Comparison of ENCODE assay signal across 24 cellular contexts in the genomic region with DNA sequence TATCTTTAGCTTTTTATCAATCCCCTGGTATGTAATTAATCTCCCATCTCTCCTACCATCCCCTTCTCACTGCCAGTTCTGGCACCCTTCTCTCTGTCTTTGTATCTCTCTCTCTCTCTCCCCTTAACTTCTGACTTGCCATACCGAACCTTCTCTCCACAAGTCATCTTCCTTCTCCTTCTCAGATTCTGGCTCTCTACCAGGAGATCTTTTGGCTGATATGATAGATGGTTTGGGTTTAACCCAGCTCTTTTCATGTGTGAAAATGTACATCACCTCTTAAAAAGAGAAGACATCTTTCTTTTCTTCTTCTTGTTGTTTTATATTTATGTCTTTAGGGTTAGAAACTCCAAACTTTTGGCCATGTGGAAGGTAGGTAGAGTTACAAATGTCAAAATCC.
"Had no signal": no experiment of that assay in that cellular context is flagged by ENCODE, and none has a peak within 500 bp of the region (broad histone marks: within the 10 kb centered on the region; RNA-seq: fewer than 3 reads in every experiment).

No MANE protein-coding gene starts in this region.

- DNase-seq: activated CD4-positive, alpha-beta memory T cell treated with anti-CD3 and anti-CD28 coated beads, Interleukin-2, amount 10 ng/mL, durations not matched to agents 7 days and 5 days; activated CD4-positive, alpha-beta T cell treated with anti-CD3 and anti-CD28 coated beads for 36 hours; activated CD4-positive, alpha-beta T cell treated with anti-CD3 and anti-CD28 coated beads, Interleukin-2, amount 50 U/mL, for 1 hour; activated gamma-delta T cell treated with Interleukin-2 at 50 U/mL for 16 hours; activated naive CD4-positive, alpha-beta T cell treated with anti-CD3 and anti-CD28 coated beads, Interleukin-2, amount 10 ng/mL, durations not matched to agents 7 days and 5 days; activated T-cell treated with anti-CD3 and anti-CD28 coated beads for 4 hours; activated T-cell treated with anti-CD3 and anti-CD28 coated beads, Interleukin-2, amount 50 U/mL, for 72 hours; amniotic stem cell; MM.1S; NCI-H1105; NCI-H1436; NCI-H1694 treated with DMSO at 0.1 percent for 48 hours; NCI-H2029 treated with DMSO at 0.1 percent for 48 hours; NCI-H510A treated with DMSO at 0.1 percent for 48 hours; NCI-H69; PC-3; SHP77 treated with DMSO at 0.1 percent for 48 hours; T-cell; T-helper 2 cell; WERI-Rb-1 had no signal

- H3K36me3 Mint-ChIP-seq: activated naive CD4-positive, alpha-beta T cell treated with anti-CD3 and anti-CD28 coated beads, Interleukin-2, amount 10 ng/mL, durations not matched to agents 7 days and 5 days; brain; T-cell had no signal

- H3K4me1 ChIP-seq: ascending aorta had no signal

- H3K36me3 ChIP-seq: ascending aorta, cardiac muscle cell, WERI-Rb-1 had no signal

- H3K27ac ChIP-seq: ascending aorta, cardiac muscle cell, WERI-Rb-1 had no signal

- H3K27ac Mint-ChIP-seq: activated CD4-positive, alpha-beta memory T cell treated with anti-CD3 and anti-CD28 coated beads, Interleukin-2, amount 10 ng/mL, durations not matched to agents 7 days and 5 days; activated CD4-positive, alpha-beta T cell treated with anti-CD3 and anti-CD28 coated beads for 36 hours; activated naive CD4-positive, alpha-beta T cell treated with anti-CD3 and anti-CD28 coated beads, Interleukin-2, amount 10 ng/mL, durations not matched to agents 7 days and 5 days; activated T-cell treated with anti-CD3 and anti-CD28 coated beads, Interleukin-2, amount 50 U/mL, for 72 hours; activated T-helper 2 cell treated with anti-CD3 and anti-CD28 coated beads, Interferon-gamma antibody, Interleukin-2, Interleukin-4, amounts not matched to agents 10 μg/mL and 5 μg/mL and 100 μg/mL, durations not matched to agents 14 hours and 24 hours and 36 hours; T-cell had no signal

- ATAC-seq: activated CD4-positive, alpha-beta T cell treated with anti-CD3 and anti-CD28 coated beads for 36 hours; activated T-cell treated with anti-CD3 and anti-CD28 coated beads, Interleukin-2, amount 50 U/mL, for 72 hours; PC-3; T-cell had no signal

- H3K27me3 ChIP-seq: ascending aorta, cardiac muscle cell had no signal

- H3K9me3 Mint-ChIP-seq: activated CD4-positive, alpha-beta memory T cell treated with anti-CD3 and anti-CD28 coated beads, Interleukin-2, amount 10 ng/mL, durations not matched to agents 7 days and 5 days; activated naive CD4-positive, alpha-beta T cell treated with anti-CD3 and anti-CD28 coated beads, Interleukin-2, amount 10 ng/mL, durations not matched to agents 7 days and 5 days; activated T-helper 2 cell treated with anti-CD3 and anti-CD28 coated beads, Interferon-gamma antibody, Interleukin-2, Interleukin-4, amounts not matched to agents 10 μg/mL and 5 μg/mL and 100 μg/mL, durations not matched to agents 14 hours and 24 hours and 36 hours; brain had no signal

- H3K4me1 Mint-ChIP-seq: activated CD4-positive, alpha-beta memory T cell treated with anti-CD3 and anti-CD28 coated beads, Interleukin-2, amount 10 ng/mL, durations not matched to agents 7 days and 5 days; activated CD4-positive, alpha-beta T cell treated with anti-CD3 and anti-CD28 coated beads for 36 hours; activated naive CD4-positive, alpha-beta T cell treated with anti-CD3 and anti-CD28 coated beads, Interleukin-2, amount 10 ng/mL, durations not matched to agents 7 days and 5 days; brain; T-cell had no signal

- H3K4me3 Mint-ChIP-seq: activated CD4-positive, alpha-beta memory T cell treated with anti-CD3 and anti-CD28 coated beads, Interleukin-2, amount 10 ng/mL, durations not matched to agents 7 days and 5 days; activated CD4-positive, alpha-beta T cell treated with anti-CD3 and anti-CD28 coated beads for 36 hours; activated naive CD4-positive, alpha-beta T cell treated with anti-CD3 and anti-CD28 coated beads, Interleukin-2, amount 10 ng/mL, durations not matched to agents 7 days and 5 days; activated T-cell treated with anti-CD3 and anti-CD28 coated beads, Interleukin-2, amount 50 U/mL, for 72 hours; brain; T-cell had no signal

- H3K4me3 ChIP-seq: ascending aorta, cardiac muscle cell had no signal

- H3K27me3 Mint-ChIP-seq: activated CD4-positive, alpha-beta memory T cell treated with anti-CD3 and anti-CD28 coated beads, Interleukin-2, amount 10 ng/mL, durations not matched to agents 7 days and 5 days; activated CD4-positive, alpha-beta T cell treated with anti-CD3 and anti-CD28 coated beads for 36 hours; activated naive CD4-positive, alpha-beta T cell treated with anti-CD3 and anti-CD28 coated beads, Interleukin-2, amount 10 ng/mL, durations not matched to agents 7 days and 5 days; T-cell had no signal

- H3K9me3 ChIP-seq: ascending aorta had no signal
